3 cellular contexts compared by ENCODE assay signal in genomic region chr13:27054760-27055159, GRCh38.
TF ChIP-seq lines count a peak whose summit lies in the region.

No MANE protein-coding gene starts in this region.

TF ChIP-seq in IMR-90, 13 proteins besides CTCF, POLR2A, EP300 and RAD21:
- TF ChIP-seq MAFK (IDR thresholded peaks at IDR 0.05; ENCODE audit: low read depth, low read length) = no peak

TF ChIP-seq in SK-N-SH, 30 proteins besides CTCF, POLR2A, EP300 and RAD21:
- TF ChIP-seq RFX5 (IDR thresholded peaks at IDR 0.05; ENCODE audit: low read length) = no peak
- TF ChIP-seq, protein P1, sequence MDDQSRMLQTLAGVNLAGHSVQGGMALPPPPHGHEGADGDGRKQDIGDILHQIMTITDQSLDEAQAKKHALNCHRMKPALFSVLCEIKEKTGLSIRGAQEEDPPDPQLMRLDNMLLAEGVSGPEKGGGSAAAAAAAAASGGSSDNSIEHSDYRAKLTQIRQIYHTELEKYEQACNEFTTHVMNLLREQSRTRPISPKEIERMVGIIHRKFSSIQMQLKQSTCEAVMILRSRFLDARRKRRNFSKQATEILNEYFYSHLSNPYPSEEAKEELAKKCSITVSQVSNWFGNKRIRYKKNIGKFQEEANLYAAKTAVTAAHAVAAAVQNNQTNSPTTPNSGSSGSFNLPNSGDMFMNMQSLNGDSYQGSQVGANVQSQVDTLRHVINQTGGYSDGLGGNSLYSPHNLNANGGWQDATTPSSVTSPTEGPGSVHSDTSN (IDR thresholded peaks at IDR 0.05) = no peak
- no peak for TF ChIP-seq GABPA (IDR thresholded peaks at IDR 0.05; ENCODE audit: low read depth)
- TF ChIP-seq IRF3 (IDR thresholded peaks at IDR 0.05; ENCODE audit: low read depth, low read length) = no peak
- no peak for TF ChIP-seq YY1 (IDR thresholded peaks at IDR 0.05; ENCODE audit: low read depth)
- TF ChIP-seq TCF12 (IDR thresholded peaks at IDR 0.05) = no peak
- TF ChIP-seq GATA2 (CRISPR knock-in tag; IDR thresholded peaks at IDR 0.05) = no peak
- no peak for TF ChIP-seq FOSL2 (IDR thresholded peaks at IDR 0.05; ENCODE audit: borderline replicate concordance, low read depth)
- TF ChIP-seq CHD2 (IDR thresholded peaks at IDR 0.05; ENCODE audit: low read length, partially characterized antibody) = no peak
- TF ChIP-seq, protein P2, sequence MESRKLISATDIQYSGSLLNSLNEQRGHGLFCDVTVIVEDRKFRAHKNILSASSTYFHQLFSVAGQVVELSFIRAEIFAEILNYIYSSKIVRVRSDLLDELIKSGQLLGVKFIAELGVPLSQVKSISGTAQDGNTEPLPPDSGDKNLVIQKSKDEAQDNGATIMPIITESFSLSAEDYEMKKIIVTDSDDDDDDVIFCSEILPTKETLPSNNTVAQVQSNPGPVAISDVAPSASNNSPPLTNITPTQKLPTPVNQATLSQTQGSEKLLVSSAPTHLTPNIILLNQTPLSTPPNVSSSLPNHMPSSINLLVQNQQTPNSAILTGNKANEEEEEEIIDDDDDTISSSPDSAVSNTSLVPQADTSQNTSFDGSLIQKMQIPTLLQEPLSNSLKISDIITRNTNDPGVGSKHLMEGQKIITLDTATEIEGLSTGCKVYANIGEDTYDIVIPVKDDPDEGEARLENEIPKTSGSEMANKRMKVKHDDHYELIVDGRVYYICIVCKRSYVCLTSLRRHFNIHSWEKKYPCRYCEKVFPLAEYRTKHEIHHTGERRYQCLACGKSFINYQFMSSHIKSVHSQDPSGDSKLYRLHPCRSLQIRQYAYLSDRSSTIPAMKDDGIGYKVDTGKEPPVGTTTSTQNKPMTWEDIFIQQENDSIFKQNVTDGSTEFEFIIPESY (IDR thresholded peaks at IDR 0.05; ENCODE audit: borderline replicate concordance, low read depth) = no peak
- TF ChIP-seq FOXM1 (IDR thresholded peaks at IDR 0.05; ENCODE audit: low read depth) = no peak
- TF ChIP-seq SIN3A (IDR thresholded peaks at IDR 0.05; ENCODE audit: borderline replicate concordance, low read depth, low read length) = no peak
- TF ChIP-seq ELF1 (IDR thresholded peaks at IDR 0.05) = no peak
- no peak for TF ChIP-seq NFIC (IDR thresholded peaks at IDR 0.05; ENCODE audit: borderline replicate concordance)

TF ChIP-seq in HepG2, 621 proteins besides CTCF, POLR2A, EP300 and RAD21:
- no peak for TF ChIP-seq FOSL1 (CRISPR knock-in tag; IDR thresholded peaks at IDR 0.05; ENCODE audit: borderline replicate concordance)
- no peak for TF ChIP-seq NBN (conservative IDR thresholded peaks at IDR 0.05)
- TF ChIP-seq, protein P3, sequence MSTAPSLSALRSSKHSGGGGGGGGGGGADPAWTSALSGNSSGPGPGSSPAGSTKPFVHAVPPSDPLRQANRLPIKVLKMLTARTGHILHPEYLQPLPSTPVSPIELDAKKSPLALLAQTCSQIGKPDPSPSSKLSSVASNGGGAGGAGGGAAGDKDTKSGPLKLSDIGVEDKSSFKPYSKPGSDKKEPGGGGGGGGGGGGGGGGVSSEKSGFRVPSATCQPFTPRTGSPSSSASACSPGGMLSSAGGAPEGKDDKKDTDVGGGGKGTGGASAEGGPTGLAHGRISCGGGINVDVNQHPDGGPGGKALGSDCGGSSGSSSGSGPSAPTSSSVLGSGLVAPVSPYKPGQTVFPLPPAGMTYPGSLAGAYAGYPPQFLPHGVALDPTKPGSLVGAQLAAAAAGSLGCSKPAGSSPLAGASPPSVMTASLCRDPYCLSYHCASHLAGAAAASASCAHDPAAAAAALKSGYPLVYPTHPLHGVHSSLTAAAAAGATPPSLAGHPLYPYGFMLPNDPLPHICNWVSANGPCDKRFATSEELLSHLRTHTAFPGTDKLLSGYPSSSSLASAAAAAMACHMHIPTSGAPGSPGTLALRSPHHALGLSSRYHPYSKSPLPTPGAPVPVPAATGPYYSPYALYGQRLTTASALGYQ (CRISPR knock-in tag; IDR thresholded peaks at IDR 0.05) = no peak
- TF ChIP-seq NFIB (CRISPR knock-in tag; IDR thresholded peaks at IDR 0.05; ENCODE audit: borderline replicate concordance) = no peak
- TF ChIP-seq HNRNPUL1 (IDR thresholded peaks at IDR 0.05; ENCODE audit: low read depth, low read length) = no peak
- TF ChIP-seq ZNF557 (CRISPR knock-in tag; IDR thresholded peaks at IDR 0.05) = no peak
